In genomic region chr2:113966832-113967231, GRCh38 we compare ENCODE assay signal across 1 cellular context.
TF ChIP-seq lines count a peak whose summit lies in the region.

No MANE protein-coding gene starts in this region.

TF ChIP-seq in GM23338, 12 proteins besides CTCF, POLR2A, EP300 and RAD21 (continued from another document):
- TF ChIP-seq ZNF462 (CRISPR knock-in tag; IDR thresholded peaks at IDR 0.05) (no peak), ETS1 (IDR thresholded peaks at IDR 0.05) (no peak)
